In genomic region chr2:2940061-2940460, GRCh38 we compare ENCODE assay signal across 15 cellular contexts.
DNase-seq lines count a peak whose midpoint lies in the region; ATAC-seq and TF ChIP-seq lines count a peak whose summit lies in the region.
"Had no signal": no experiment of that assay in that cellular context is flagged by ENCODE, and none has a peak within 500 bp of the region (broad histone marks: within the 10 kb centered on the region; RNA-seq: fewer than 3 reads in every experiment).

No MANE protein-coding gene starts in this region.

- no peak overlapping the region for H3K27ac Mint-ChIP-seq in naive thymus-derived CD4-positive, alpha-beta T cell
- H3K27ac Mint-ChIP-seq in stimulated activated effector memory CD8-positive, alpha-beta T cell treated with anti-CD3 and anti-CD28 coated beads, Interleukin-12 subunit alpha, Interleukin-12 subunit beta, amount 100 ng/mL, for 72 hours = no peak overlapping the region
- H3K27ac Mint-ChIP-seq: CD4-positive, alpha-beta memory T cell; HFFc6 had no signal

- TF ChIP-seq CTCF in gastrocnemius medialis (IDR thresholded peaks at IDR 0.05 in 4 of 5, conservative IDR thresholded peaks at IDR 0.05 in 1 of 5) = no peak

- H3K4me1 Mint-ChIP-seq in naive thymus-derived CD4-positive, alpha-beta T cell = no peaks in the 10 kb centered on the region
- H3K4me1 Mint-ChIP-seq in stimulated activated effector memory CD8-positive, alpha-beta T cell treated with anti-CD3 and anti-CD28 coated beads, Interleukin-12 subunit alpha, Interleukin-12 subunit beta, amount 100 ng/mL, for 72 hours = no peaks in the 10 kb centered on the region
- H3K4me1 Mint-ChIP-seq: CD4-positive, alpha-beta memory T cell had no signal

- ATAC-seq in naive thymus-derived CD4-positive, alpha-beta T cell = peak; percentile 14
- ATAC-seq in stimulated activated effector memory CD8-positive, alpha-beta T cell treated with anti-CD3 and anti-CD28 coated beads, Interleukin-12 subunit alpha, Interleukin-12 subunit beta, amount 100 ng/mL, for 72 hours = peak; percentile 33
- no peak for ATAC-seq in gastrocnemius medialis
- ATAC-seq: GM23338 had no signal

- CTCF ChIA-PET in naive thymus-derived CD4-positive, alpha-beta T cell (lab: Charles Lee) = no interaction called here

- no peaks in the 10 kb centered on the region for H3K4me1 ChIP-seq in naive thymus-derived CD4-positive, alpha-beta T cell (ENCODE audit: control insufficient read depth in 2 of 2, insufficient read depth in 2 of 2, low read length in 2 of 2)
- no peaks in the 10 kb centered on the region for H3K4me1 ChIP-seq in gastrocnemius medialis
- H3K4me1 ChIP-seq: HAP-1 had no signal

- H3K27ac ChIP-seq in naive thymus-derived CD4-positive, alpha-beta T cell (ENCODE audit: low read depth, low read length) = no peak overlapping the region
- H3K27ac ChIP-seq in gastrocnemius medialis = no peak overlapping the region

- H3K4me3 ChIP-seq in naive thymus-derived CD4-positive, alpha-beta T cell (ENCODE audit: low read length) = no peak overlapping the region
- H3K4me3 ChIP-seq in gastrocnemius medialis = no peak overlapping the region
- H3K4me3 ChIP-seq: GM23338, HAP-1 had no signal

- peaks cover 0 to 26% (median 9%) of the 10 kb centered on the region in 5 donors for H3K27me3 Mint-ChIP-seq in naive thymus-derived CD4-positive, alpha-beta T cell
- H3K27me3 Mint-ChIP-seq: CD4-positive, alpha-beta memory T cell had no signal

- H3K9me3 Mint-ChIP-seq in naive thymus-derived CD4-positive, alpha-beta T cell = peaks cover 2 to 45% (median 17%) of the 10 kb centered on the region in 11 donors
- peaks cover 2% of the 10 kb centered on the region for H3K9me3 Mint-ChIP-seq in stimulated activated effector memory CD8-positive, alpha-beta T cell treated with anti-CD3 and anti-CD28 coated beads, Interleukin-12 subunit alpha, Interleukin-12 subunit beta, amount 100 ng/mL, for 72 hours

- H3K36me3 ChIP-seq in naive thymus-derived CD4-positive, alpha-beta T cell (ENCODE audit: control insufficient read depth in 2 of 3, insufficient read depth in 3 of 3, low read length in 3 of 3) = no peaks in the 10 kb centered on the region
- no peaks in the 10 kb centered on the region for H3K36me3 ChIP-seq in gastrocnemius medialis
- H3K36me3 ChIP-seq: HAP-1 had no signal

- in situ Hi-C loops in gastrocnemius medialis (cut with MboI; ENCODE audit: low sequenced_read_pairs in 4 of 4) = no loop called here

- POLR2A ChIA-PET in naive thymus-derived CD4-positive, alpha-beta T cell (lab: Charles Lee) = no interaction called here

- no peak for TF ChIP-seq POLR2A in gastrocnemius medialis (IDR thresholded peaks at IDR 0.05)

- H3K9me3 ChIP-seq in naive thymus-derived CD4-positive, alpha-beta T cell (ENCODE audit: control insufficient read depth in 2 of 3, low read length in 3 of 3) = peaks cover 0 to 10% (median 0%) of the 10 kb centered on the region in 3 experiments
- H3K9me3 ChIP-seq in gastrocnemius medialis = no peaks in the 10 kb centered on the region
- H3K9me3 ChIP-seq: HAP-1 had no signal

- no peak overlapping the region for H3K4me3 Mint-ChIP-seq in naive thymus-derived CD4-positive, alpha-beta T cell
- no peak overlapping the region for H3K4me3 Mint-ChIP-seq in stimulated activated effector memory CD8-positive, alpha-beta T cell treated with anti-CD3 and anti-CD28 coated beads, Interleukin-12 subunit alpha, Interleukin-12 subunit beta, amount 100 ng/mL, for 72 hours
- H3K4me3 Mint-ChIP-seq: CD4-positive, alpha-beta memory T cell; GM23338; HFFc6 had no signal

- DNase-seq in islet precursor cell = peak; percentile 29
- no peak for DNase-seq in naive thymus-derived CD4-positive, alpha-beta T cell
- no peak for DNase-seq in stimulated activated effector memory CD8-positive, alpha-beta T cell treated with anti-CD3 and anti-CD28 coated beads, Interleukin-12 subunit alpha, Interleukin-12 subunit beta, amount 100 ng/mL, for 72 hours (ENCODE audit: low spot score in 2 of 2)
- no peak for DNase-seq in activated CD8-positive, alpha-beta memory T cell treated with anti-CD3 and anti-CD28 coated beads for 24 hours
- DNase-seq in stimulated activated CD4-positive, alpha-beta T cell treated with anti-CD3 and anti-CD28 coated beads, Interleukin-12 subunit alpha, Interleukin-12 subunit beta, amount 100 ng/mL, for 4 hours = no peak
- no peak for DNase-seq in gastrocnemius medialis
- DNase-seq: C1 segment of cervical spinal cord; Calu3; CD4-positive, alpha-beta memory T cell; COR-L47; DMS53; DMS79 treated with DMSO at 0.1 percent for 48 hours; HFFc6 had no signal

- peaks cover 0 to 8% (median 0%) of the 10 kb centered on the region in 5 donors for H3K36me3 Mint-ChIP-seq in naive thymus-derived CD4-positive, alpha-beta T cell
- H3K36me3 Mint-ChIP-seq in stimulated activated effector memory CD8-positive, alpha-beta T cell treated with anti-CD3 and anti-CD28 coated beads, Interleukin-12 subunit alpha, Interleukin-12 subunit beta, amount 100 ng/mL, for 72 hours = no peaks in the 10 kb centered on the region
- H3K36me3 Mint-ChIP-seq: CD4-positive, alpha-beta memory T cell had no signal

- intact Hi-C loops in naive thymus-derived CD4-positive, alpha-beta T cell (cut with micrococcal nuclease) = no loop called here
- intact Hi-C loops in gastrocnemius medialis (cut with DNase I; ENCODE audit: low total_unique reads) = no loop called here

- no peaks in the 10 kb centered on the region for H3K27me3 ChIP-seq in naive thymus-derived CD4-positive, alpha-beta T cell (ENCODE audit: control insufficient read depth in 2 of 2, insufficient read depth in 2 of 2, low read length in 2 of 2)
- H3K27me3 ChIP-seq in gastrocnemius medialis = no peaks in the 10 kb centered on the region

Comparison
In these comparisons a context has a peak if more than half of its experiments do, and no peak if none do; other contexts are left out.
1. ATAC-seq: peak in naive thymus-derived CD4-positive, alpha-beta T cell (single experiment) and stimulated activated effector memory CD8-positive, alpha-beta T cell treated with anti-CD3 and anti-CD28 coated beads, Interleukin-12 subunit alpha, Interleukin-12 subunit beta, amount 100 ng/mL, for 72 hours (single experiment); none in gastrocnemius medialis (0 of 2).